In genomic region chr11:75288846-75289760, GRCh38 we compare ENCODE assay signal across 22 cellular contexts. TPM values are rescaled to one million over a fixed set of nuclear protein-coding genes. Genes with fewer than 3 reads are reported as not detected.
DNase-seq lines count a peak whose midpoint lies in the region; ATAC-seq and TF ChIP-seq lines count a peak whose summit lies in the region.
"Had no signal": no experiment of that assay in that cellular context is flagged by ENCODE, and none has a peak within 500 bp of the region (broad histone marks: within the 10 kb centered on the region; RNA-seq: fewer than 3 reads in every experiment).

No MANE protein-coding gene starts in this region.

- H3K9me3 Mint-ChIP-seq in stimulated activated naive CD8-positive, alpha-beta T cell treated with anti-CD3 and anti-CD28 coated beads, Interleukin-15, amount 100 ng/mL, for 72 hours: no peaks in the 10 kb centered on the region
- H3K9me3 Mint-ChIP-seq: immature natural killer cell, nephron had no signal

- no peaks in the 10 kb centered on the region for H4K20me1 ChIP-seq in PC-3 (ENCODE audit: low read length)

- no peak overlapping the region for H3K14ac ChIP-seq in mesenchymal stem cell (ENCODE audit: low read length in 2 of 2)

- no peak overlapping the region for H3K18ac ChIP-seq in mesenchymal stem cell (ENCODE audit: low read depth in 1 of 2, low read length in 2 of 2)

- no peaks in the 10 kb centered on the region for H3K79me2 ChIP-seq in PC-3 (ENCODE audit: low read length)

- no TSS peak for BruUV-seq in PC-3 (replicated peaks; lab: Mats Ljungman, UMichigan)

- H2AFZ ChIP-seq in mesenchymal stem cell (ENCODE audit: low read depth, low read length) (no peak overlapping the region), PC-3 (ENCODE audit: low read length) (no peak overlapping the region)

- no peak overlapping the region for H4K91ac ChIP-seq in mesenchymal stem cell (ENCODE audit: low read length)

- DNase-seq in stimulated activated naive CD8-positive, alpha-beta T cell treated with anti-CD3 and anti-CD28 coated beads, Interleukin-15, amount 100 ng/mL, for 72 hours: no peak
- DNase-seq in stimulated activated naive CD8-positive, alpha-beta T cell treated with anti-CD3 and anti-CD28 coated beads, Interleukin-15, Interleukin-2, amounts not matched to agents 100 U/mL and 50 U/mL, for 24 hours: no peak
- DNase-seq in mesenchymal stem cell (no peak), PC-3 (no peak), NCI-H2081 treated with DMSO at 0.1 percent for 48 hours (lab: John Stamatoyannopoulos, UW) (no peak)
- no peak for DNase-seq in stimulated activated CD4-positive, alpha-beta T cell treated with anti-CD3 and anti-CD28 coated beads, Interleukin-1b, Interleukin-23, amount 100 ng/mL, for 48 hours
- DNase-seq: ACHN; activated CD4-positive, CD25-positive, alpha-beta regulatory T cell; activated CD8-positive, alpha-beta T cell treated with anti-CD3 and anti-CD28 coated beads, Interleukin-2, amount 10 ng/mL, durations not matched to agents 7 days and 5 days; immature natural killer cell; lower lobe of right lung; NCI-H2029 treated with DMSO at 0.1 percent for 48 hours; NCI-H510A treated with DMSO at 0.1 percent for 48 hours; SHP77 treated with DMSO at 0.1 percent for 48 hours; stimulated activated naive CD4-positive, alpha-beta T cell; T-helper 2 cell had no signal

- H3K4me2 ChIP-seq in mesenchymal stem cell (ENCODE audit: low read length, poor library complexity, severe bottlenecking) (no peak overlapping the region), PC-3 (ENCODE audit: low read length) (no peak overlapping the region)

- no peaks in the 10 kb centered on the region for H3F3A ChIP-seq in PC-3 (ENCODE audit: low read length, unreplicated experiment)

- intact Hi-C loops in PC-3 (cut with micrococcal nuclease): no loop called here

- H3K9me3 ChIP-seq in mesenchymal stem cell (ENCODE audit: control insufficient read depth, low read length) (no peaks in the 10 kb centered on the region), PC-3 (ENCODE audit: low read length) (no peaks in the 10 kb centered on the region)
- H3K9me3 ChIP-seq: lower lobe of right lung had no signal

- H3K27me3 Mint-ChIP-seq in stimulated activated naive CD8-positive, alpha-beta T cell treated with anti-CD3 and anti-CD28 coated beads, Interleukin-15, amount 100 ng/mL, for 72 hours: no peaks in the 10 kb centered on the region

- H3K79me1 ChIP-seq in mesenchymal stem cell (replicated peaks; ENCODE audit: low read length, poor library complexity, severe bottlenecking): peaks cover 12% of the 10 kb centered on the region

- H2AK5ac ChIP-seq in mesenchymal stem cell (ENCODE audit: low read length, severe bottlenecking): no peak overlapping the region

- 87% methylated on average over 17 of the region's 17 CpGs for WGBS in mesenchymal stem cell

- peaks cover 25% of the 10 kb centered on the region for H3K4me1 Mint-ChIP-seq in stimulated activated naive CD8-positive, alpha-beta T cell treated with anti-CD3 and anti-CD28 coated beads, Interleukin-15, amount 100 ng/mL, for 72 hours
- H3K4me1 Mint-ChIP-seq: nephron had no signal

- H3K36me3 ChIP-seq in mesenchymal stem cell (ENCODE audit: control insufficient read depth in 1 of 2, insufficient read depth in 2 of 2, low read depth in 1 of 2, low read length in 2 of 2) (peaks cover 29 to 37% of the 10 kb centered on the region in 2 experiments), PC-3 (ENCODE audit: low read depth, low read length) (no peaks in the 10 kb centered on the region)

- H3K4ac ChIP-seq in mesenchymal stem cell (ENCODE audit: low read depth in 1 of 2, low read length in 2 of 2): no peak overlapping the region

- no peak for ATAC-seq in stimulated activated naive CD8-positive, alpha-beta T cell treated with anti-CD3 and anti-CD28 coated beads, Interleukin-15, amount 100 ng/mL, for 72 hours
- no peak for ATAC-seq in stimulated activated naive CD8-positive, alpha-beta T cell treated with anti-CD3 and anti-CD28 coated beads, Interleukin-15, Interleukin-2, amounts not matched to agents 100 U/mL and 50 U/mL, for 24 hours
- ATAC-seq in PC-3 (no peak), HG03342 (IDR thresholded peaks at IDR 0.05; ENCODE audit: unreplicated experiment) (no peak)
- ATAC-seq: activated CD8-positive, alpha-beta T cell treated with anti-CD3 and anti-CD28 coated beads, Interleukin-2, amount 10 ng/mL, durations not matched to agents 7 days and 5 days; lower lobe of right lung had no signal

- TF ChIP-seq CTCF in PC-3 (conservative IDR thresholded peaks at IDR 0.05; ENCODE audit: low read depth, low read length): no peak

- H4K8ac ChIP-seq in mesenchymal stem cell (ENCODE audit: low read length): no peak overlapping the region

- CTCF ChIA-PET in PC-3 (lab: Charles Lee): no interaction called here

- POLR2A ChIA-PET in PC-3 (lab: Charles Lee; ENCODE audit: unreplicated experiment): no interaction called here

- no peak overlapping the region for H2BK5ac ChIP-seq in mesenchymal stem cell (ENCODE audit: low read depth, low read length, poor library complexity, severe bottlenecking)

- H3K4me1 ChIP-seq in mesenchymal stem cell (ENCODE audit: control insufficient read depth, insufficient read depth, low read depth, low read length): no peaks in the 10 kb centered on the region
- no peaks in the 10 kb centered on the region for H3K4me1 ChIP-seq in PC-3 (ENCODE audit: insufficient read depth, low read length)

- no peak overlapping the region for H2BK12ac ChIP-seq in mesenchymal stem cell (ENCODE audit: low read length in 2 of 2)

- no peak overlapping the region for H3K4me3 Mint-ChIP-seq in stimulated activated naive CD8-positive, alpha-beta T cell treated with anti-CD3 and anti-CD28 coated beads, Interleukin-15, amount 100 ng/mL, for 72 hours
- H3K4me3 Mint-ChIP-seq: activated CD8-positive, alpha-beta T cell treated with anti-CD3 and anti-CD28 coated beads, Interleukin-2, amount 10 ng/mL, durations not matched to agents 7 days and 5 days; immature natural killer cell; nephron had no signal

- peak overlapping the region; percentile 45 for H3K9ac ChIP-seq in mesenchymal stem cell (ENCODE audit: low read length)
- H3K9ac ChIP-seq in PC-3 (ENCODE audit: low read length): no peak overlapping the region

- peak overlapping the region; percentile 10 to 22 for H3K27ac Mint-ChIP-seq in stimulated activated naive CD8-positive, alpha-beta T cell treated with anti-CD3 and anti-CD28 coated beads, Interleukin-15, amount 100 ng/mL, for 72 hours
- H3K27ac Mint-ChIP-seq: activated CD8-positive, alpha-beta T cell treated with anti-CD3 and anti-CD28 coated beads, Interleukin-2, amount 10 ng/mL, durations not matched to agents 7 days and 5 days; nephron had no signal

- H2BK15ac ChIP-seq in mesenchymal stem cell (ENCODE audit: low read depth, poor library complexity, severe bottlenecking): no peak overlapping the region

- H3K9me2 ChIP-seq in PC-3 (replicated peaks; ENCODE audit: low read length): no peaks in the 10 kb centered on the region

- H3K4me3 ChIP-seq in mesenchymal stem cell (ENCODE audit: insufficient read depth in 1 of 2, low read depth in 1 of 2, low read length in 2 of 2) (peak overlapping the region in 1 of 2 experiments; percentile 19), PC-3 (ENCODE audit: low read length) (no peak overlapping the region)
- H3K4me3 ChIP-seq: lower lobe of right lung had no signal

- no peak overlapping the region for H3K23ac ChIP-seq in mesenchymal stem cell (ENCODE audit: low read length in 2 of 2)

- H2BK120ac ChIP-seq in mesenchymal stem cell (ENCODE audit: low read depth, low read length): no peak overlapping the region

- H3K27me3 ChIP-seq in mesenchymal stem cell (ENCODE audit: control insufficient read depth in 1 of 2, insufficient read depth in 1 of 2, low read length in 2 of 2) (no peaks in the 10 kb centered on the region), PC-3 (ENCODE audit: low read length) (no peaks in the 10 kb centered on the region)

- H3K27ac ChIP-seq in cingulate gyrus (ENCODE audit: low read depth, low read length): peak overlapping the region; percentile 67
- no peak overlapping the region for H3K27ac ChIP-seq in mesenchymal stem cell (ENCODE audit: low read length, poor library complexity, severe bottlenecking)
- no peak overlapping the region for H3K27ac ChIP-seq in PC-3 (ENCODE audit: low read length)
- H3K27ac ChIP-seq: HL-60, lower lobe of right lung had no signal

RNA-seq across cellular contexts. Expression of gene TPBGL, which starts 48.5 kb away (rescaled TPM):
- polyA plus RNA-seq in mesenchymal stem cell (2013, experiment 1 of 2): 0.14 TPM
- polyA plus RNA-seq in mesenchymal stem cell (2013, experiment 2 of 2): 0.04 TPM
- not detected in 2 replicates for total RNA-seq in PC-3 (2014; rRNA removed)
- total RNA-seq: endothelial cell of umbilical vein, urinary bladder had no signal
- polyA plus RNA-seq: endothelial cell of umbilical vein had no signal
